29 cellular contexts compared by ENCODE assay signal in the genomic region with DNA sequence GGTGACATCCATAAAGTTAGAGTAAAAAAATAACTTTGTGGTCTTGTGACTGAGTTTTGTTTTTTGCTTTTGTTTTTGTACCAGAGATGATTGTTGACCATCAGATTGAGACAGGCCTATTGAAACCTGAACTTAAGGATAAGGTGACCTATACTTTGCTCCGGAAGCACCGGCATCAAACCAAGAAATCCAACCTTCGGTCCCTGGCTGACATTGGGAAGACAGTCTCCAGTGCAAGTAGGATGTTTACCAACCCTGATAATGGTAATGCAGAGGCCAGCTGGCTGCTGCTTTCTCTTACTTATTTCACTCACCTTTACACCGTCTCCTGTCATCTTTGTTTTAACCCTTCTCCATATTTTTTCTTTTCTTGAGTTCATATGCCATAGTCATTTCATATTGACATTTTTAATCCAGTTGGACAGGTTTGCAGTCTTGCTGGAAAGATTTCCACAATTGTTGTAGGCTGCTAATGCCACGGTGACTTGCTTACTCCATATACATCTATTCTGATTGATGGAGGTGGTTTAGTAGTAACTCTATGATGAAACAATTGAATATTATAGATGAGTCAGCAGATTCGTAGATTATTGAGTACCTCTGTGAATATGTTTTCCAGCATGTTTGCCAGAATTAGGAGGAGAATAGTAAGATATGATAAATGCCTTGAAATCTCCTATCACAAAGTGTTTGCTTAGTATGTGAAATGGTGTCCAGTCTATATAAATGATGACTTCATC. TPM values are rescaled to one million over a fixed set of nuclear protein-coding genes. Genes with fewer than 3 reads are reported as not detected.
"Had no signal": no experiment of that assay in that cellular context is flagged by ENCODE, and none has a peak within 500 bp of the region (broad histone marks: within the 10 kb centered on the region; RNA-seq: fewer than 3 reads in every experiment).

No MANE protein-coding gene starts in this region.

- H3K27me3 Mint-ChIP-seq: activated T-cell treated with anti-CD3 and anti-CD28 coated beads, Interleukin-2, amount 50 U/mL, for 24 hours had no signal

- H3K36me3 ChIP-seq: adrenal gland, breast epithelium, MG63, SJCRH30, WERI-Rb-1 had no signal

- H3K9me3 ChIP-seq: adrenal gland, body of pancreas, breast epithelium, MG63, SJCRH30 had no signal

- DNase-seq: activated CD4-positive, alpha-beta T cell treated with anti-CD3 and anti-CD28 coated beads, Interleukin-2, amount 10 ng/mL, durations not matched to agents 7 days and 5 days; activated CD4-positive, alpha-beta T cell treated with anti-CD3 and anti-CD28 coated beads, Interleukin-2, amount 50 U/mL, for 48 hours; activated CD4-positive, CD25-positive, alpha-beta regulatory T cell; activated CD8-positive, alpha-beta T cell treated with anti-CD3 and anti-CD28 coated beads, Interleukin-2, amount 10 ng/mL, durations not matched to agents 7 days and 5 days; activated gamma-delta T cell treated with Interleukin-2 at 50 U/mL for 16 hours; activated naive CD4-positive, alpha-beta T cell treated with anti-CD3 and anti-CD28 coated beads for 36 hours; activated T-cell treated with anti-CD3 and anti-CD28 coated beads, Interleukin-2, amount 50 U/mL, for 24 hours; adrenal gland; body of pancreas; Kasumi-1; KBM-7; MG63; NCI-H1048; NCI-H1105 treated with DMSO at 0.1 percent for 48 hours; NCI-H1436; NCI-H1694; NCI-H1930; NCI-H345; NCI-H524 treated with DMSO at 0.1 percent for 48 hours; SHP77; SJCRH30; T1000; WERI-Rb-1 had no signal

- H3K27ac Mint-ChIP-seq: activated CD4-positive, alpha-beta T cell treated with anti-CD3 and anti-CD28 coated beads, Interleukin-2, amount 10 ng/mL, durations not matched to agents 7 days and 5 days; activated CD8-positive, alpha-beta T cell treated with anti-CD3 and anti-CD28 coated beads, Interleukin-2, amount 10 ng/mL, durations not matched to agents 7 days and 5 days; activated naive CD4-positive, alpha-beta T cell treated with anti-CD3 and anti-CD28 coated beads for 36 hours; activated naive CD4-positive, alpha-beta T cell treated with anti-CD3 and anti-CD28 coated beads, Interleukin-2, amount 50 U/mL, for 72 hours; activated T-cell treated with anti-CD3 and anti-CD28 coated beads, Interleukin-2, amount 50 U/mL, for 24 hours; activated T-helper 1 cell treated with anti-CD3 and anti-CD28 coated beads, Interleukin-12 subunit alpha, Interleukin-12 subunit beta, Interleukin-2, Interleukin-4 antibody, amounts not matched to agents 30 ng/mL and 10 ng/mL and 1 ng/mL, durations not matched to agents 14 hours and 24 hours and 36 hours had no signal

- ATAC-seq: activated CD8-positive, alpha-beta T cell treated with anti-CD3 and anti-CD28 coated beads, Interleukin-2, amount 10 ng/mL, durations not matched to agents 7 days and 5 days; body of pancreas; Panc1 had no signal

- H3K4me1 ChIP-seq: adrenal gland, breast epithelium, SJCRH30 had no signal

- H3K4me3 Mint-ChIP-seq: activated CD4-positive, alpha-beta T cell treated with anti-CD3 and anti-CD28 coated beads, Interleukin-2, amount 10 ng/mL, durations not matched to agents 7 days and 5 days; activated CD8-positive, alpha-beta T cell treated with anti-CD3 and anti-CD28 coated beads, Interleukin-2, amount 10 ng/mL, durations not matched to agents 7 days and 5 days; activated naive CD4-positive, alpha-beta T cell treated with anti-CD3 and anti-CD28 coated beads for 36 hours; activated T-cell treated with anti-CD3 and anti-CD28 coated beads, Interleukin-2, amount 50 U/mL, for 24 hours; activated T-helper 1 cell treated with anti-CD3 and anti-CD28 coated beads, Interleukin-12 subunit alpha, Interleukin-12 subunit beta, Interleukin-2, Interleukin-4 antibody, amounts not matched to agents 30 ng/mL and 10 ng/mL and 1 ng/mL, durations not matched to agents 14 hours and 24 hours and 36 hours had no signal

- H3K27me3 ChIP-seq: adrenal gland, body of pancreas, breast epithelium, MG63, SJCRH30 had no signal

- H3K36me3 Mint-ChIP-seq: activated naive CD4-positive, alpha-beta T cell treated with anti-CD3 and anti-CD28 coated beads, Interleukin-2, amount 50 U/mL, for 72 hours had no signal

- FAIRE-seq: astrocyte had no signal

- H3K4me3 ChIP-seq: adrenal gland, body of pancreas, breast epithelium, MG63, SJCRH30, SK-N-MC had no signal

- H3K9me3 Mint-ChIP-seq: activated CD4-positive, alpha-beta T cell treated with anti-CD3 and anti-CD28 coated beads, Interleukin-2, amount 10 ng/mL, durations not matched to agents 7 days and 5 days; activated naive CD4-positive, alpha-beta T cell treated with anti-CD3 and anti-CD28 coated beads for 36 hours; activated naive CD4-positive, alpha-beta T cell treated with anti-CD3 and anti-CD28 coated beads, Interleukin-2, amount 50 U/mL, for 72 hours; activated T-cell treated with anti-CD3 and anti-CD28 coated beads, Interleukin-2, amount 50 U/mL, for 24 hours; activated T-helper 1 cell treated with anti-CD3 and anti-CD28 coated beads, Interleukin-12 subunit alpha, Interleukin-12 subunit beta, Interleukin-2, Interleukin-4 antibody, amounts not matched to agents 30 ng/mL and 10 ng/mL and 1 ng/mL, durations not matched to agents 14 hours and 24 hours and 36 hours had no signal

- H3K4me1 Mint-ChIP-seq: activated CD4-positive, alpha-beta T cell treated with anti-CD3 and anti-CD28 coated beads, Interleukin-2, amount 10 ng/mL, durations not matched to agents 7 days and 5 days had no signal

- H3K27ac ChIP-seq: adrenal gland, breast epithelium, SJCRH30, SK-N-MC, WERI-Rb-1 had no signal

RNA-seq across cellular contexts. Expression of gene SLC4A4, which starts 18.3 kb away (rescaled TPM):
- total RNA-seq: activated naive CD4-positive, alpha-beta T cell treated with anti-CD3 and anti-CD28 coated beads for 36 hours had no signal
